8 cellular contexts compared by ENCODE assay signal in genomic region chr9:78235771-78236510, GRCh38. TPM values are rescaled to one million over a fixed set of nuclear protein-coding genes. Genes with fewer than 3 reads are reported as not detected.
DNase-seq lines count a peak whose midpoint lies in the region; ATAC-seq and TF ChIP-seq lines count a peak whose summit lies in the region.

A gene with protein sequence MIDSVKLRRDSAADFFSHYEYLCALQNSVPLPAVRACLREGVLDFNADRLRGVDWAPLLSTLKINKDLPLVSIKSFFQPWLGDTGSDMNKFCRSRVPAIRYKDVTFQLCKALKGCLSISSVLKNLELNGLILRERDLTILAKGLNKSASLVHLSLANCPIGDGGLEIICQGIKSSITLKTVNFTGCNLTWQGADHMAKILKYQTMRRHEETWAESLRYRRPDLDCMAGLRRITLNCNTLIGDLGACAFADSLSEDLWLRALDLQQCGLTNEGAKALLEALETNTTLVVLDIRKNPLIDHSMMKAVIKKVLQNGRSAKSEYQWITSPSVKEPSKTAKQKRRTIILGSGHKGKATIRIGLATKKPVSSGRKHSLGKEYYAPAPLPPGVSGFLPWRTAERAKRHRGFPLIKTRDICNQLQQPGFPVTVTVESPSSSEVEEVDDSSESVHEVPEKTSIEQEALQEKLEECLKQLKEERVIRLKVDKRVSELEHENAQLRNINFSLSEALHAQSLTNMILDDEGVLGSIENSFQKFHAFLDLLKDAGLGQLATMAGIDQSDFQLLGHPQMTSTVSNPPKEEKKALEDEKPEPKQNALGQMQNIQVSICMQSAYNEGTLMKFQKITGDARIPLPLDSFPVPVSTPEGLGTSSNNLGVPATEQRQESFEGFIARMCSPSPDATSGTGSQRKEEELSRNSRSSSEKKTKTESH (plus strand): TSS chr9:78236075. CDS start chr9:78236351, 276 bp downstream.

- H2BK120ac ChIP-seq in IMR-90 (ENCODE audit: low read depth, low read length), result peak within 1 kb of the TSS; percentile 58; the same call in 1 of the 2 replicates

- peak within 1 kb of the TSS; percentile 98 for H2AFZ ChIP-seq in IMR-90 (replicated peaks; ENCODE audit: low read length, poor library complexity)

- H3K9ac ChIP-seq in IMR-90 (ENCODE audit: low read depth, low read length) (peak within 1 kb of the TSS; percentile 74), mucosa of rectum (ENCODE audit: low read depth in 1 of 2, low read length in 2 of 2) (peak within 1 kb of the TSS; percentile 83 to 86)

- H3K18ac ChIP-seq in IMR-90 (ENCODE audit: low read depth, low read length), result peak within 1 kb of the TSS; percentile 35

- no peaks in the 10 kb centered on the region for H3K36me3 ChIP-seq in IMR-90 (ENCODE audit: control insufficient read depth, insufficient read depth, low read length)
- H3K36me3 ChIP-seq in mucosa of rectum (ENCODE audit: control insufficient read depth in 2 of 2, insufficient read depth in 2 of 2, low read length in 2 of 2), result no peaks in the 10 kb centered on the region

- peaks cover 6 to 16% of the 10 kb centered on the region in 2 experiments; a peak in 2 of 4 replicates for H3K79me1 ChIP-seq in IMR-90 (ENCODE audit: low read depth in 1 of 2, low read length in 2 of 2)

- H3K4ac ChIP-seq in IMR-90 (ENCODE audit: low read depth, low read length), result peak within 1 kb of the TSS; percentile 78

- H3K4me1 ChIP-seq in IMR-90 (ENCODE audit: control insufficient read depth, insufficient read depth, low read length) (peaks cover 5% of the 10 kb centered on the region; the same call in 1 of the 2 replicates), mucosa of rectum (ENCODE audit: control insufficient read depth in 2 of 2, insufficient read depth in 2 of 2, low read length in 2 of 2) (peaks cover 0 to 4% of the 10 kb centered on the region in 2 donors)

- H3K4me3 ChIP-seq in IMR-90 (ENCODE audit: insufficient read depth, low read depth, low read length), result peak within 1 kb of the TSS; percentile 90
- H3K4me3 ChIP-seq in mucosa of rectum (ENCODE audit: low read length in 2 of 2), result peak within 1 kb of the TSS; percentile 91 to 92

- peak within 1 kb of the TSS; percentile 21; the same call in 1 of the 2 replicates for H2AK5ac ChIP-seq in IMR-90 (ENCODE audit: low read depth, low read length)

- TF ChIP-seq POLR2A in IMR-90 (IDR thresholded peaks at IDR 0.05; ENCODE audit: low read depth, low read length), result peak; percentile 51; the same call in 1 of the 2 replicates
- peak; percentile 78 for TF ChIP-seq POLR2A in erythroblast (IDR thresholded peaks at IDR 0.05; ENCODE audit: low read length)

- peak within 1 kb of the TSS; percentile 69 for H4K5ac ChIP-seq in IMR-90 (ENCODE audit: low read depth, low read length)

- peak; percentile 86 for DNase-seq in DMS153 treated with DMSO at 0.1 percent for 48 hours (lab: John Stamatoyannopoulos, UW; ENCODE audit: unreplicated experiment)
- peak; percentile 92 for DNase-seq in IMR-90
- peak; percentile 88 for DNase-seq in activated T-cell treated with anti-CD3 and anti-CD28 coated beads, Interleukin-2, amount 50 U/mL, for 1 hour
- DNase-seq in erythroblast (lab: John Stamatoyannopoulos, UW), result peak; percentile 95
- DNase-seq in stimulated activated CD8-positive, alpha-beta memory T cell treated with anti-CD3 and anti-CD28 coated beads, Interleukin-4, amount 100 ng/mL, for 4 hours (ENCODE audit: low read depth in 2 of 2, low spot score in 1 of 2), result peak; percentile 62 to 75

- 0% methylated on average over 36 of the region's 86 CpGs; no CpG with 5 or more reads in 1 of the 2 experiments for WGBS in IMR-90 (ENCODE audit: extremely low coverage in 2 of 2, insufficient read length in 1 of 2), 2 experiments

- H3K9me1 ChIP-seq in IMR-90 (ENCODE audit: insufficient read depth, low read length), result no peaks in the 10 kb centered on the region

- peak within 1 kb of the TSS; percentile 90 for H3K14ac ChIP-seq in IMR-90 (replicated peaks; ENCODE audit: low read depth, low read length)

- H3K4me2 ChIP-seq in IMR-90 (ENCODE audit: low read depth, low read length), result peak within 1 kb of the TSS; percentile 98

- H4K8ac ChIP-seq in IMR-90 (ENCODE audit: low read depth in 2 of 2, low read length in 2 of 2), result peak within 1 kb of the TSS; percentile 9 to 83; a peak in 3 of 4 replicates

- ATAC-seq in GM21529 (IDR thresholded peaks at IDR 0.05; ENCODE audit: unreplicated experiment), result peak; percentile 98
- peak; percentile 96 for ATAC-seq in IMR-90 (ENCODE audit: low read depth)

- H4K91ac ChIP-seq in IMR-90 (ENCODE audit: insufficient read depth, low read depth, low read length), result peak within 1 kb of the TSS; percentile 52; the same call in 1 of the 2 replicates

- no peak within 1 kb of the TSS for H2BK15ac ChIP-seq in IMR-90 (ENCODE audit: low read depth, low read length)

- peak within 1 kb of the TSS; percentile 56 for H2BK5ac ChIP-seq in IMR-90 (ENCODE audit: low read depth, low read length, poor library complexity, severe bottlenecking)

- CTCF ChIA-PET in IMR-90 (lab: Yijun Ruan, JAX), result interaction anchor here (1.1 kb wide), 1 partner anchor 22 kb away, joined by 3 read pairs; no protein-coding TSS in a partner anchor

- no peaks in the 10 kb centered on the region for H3K27me3 ChIP-seq in IMR-90 (ENCODE audit: control insufficient read depth, insufficient read depth, low read length)
- H3K27me3 ChIP-seq in mucosa of rectum (ENCODE audit: control insufficient read depth in 2 of 2, insufficient read depth in 2 of 2, low read length in 2 of 2), result no peaks in the 10 kb centered on the region

- TF ChIP-seq CTCF in IMR-90 (conservative IDR thresholded peaks at IDR 0.05; ENCODE audit: low read depth, low read length), result no peak

- intact Hi-C loops in IMR-90 (cut with micrococcal nuclease), result loop anchor here (2.0 to 10.0 kb wide), 4 partner anchors 61 to 781 kb away; partner anchors contain the start of gene PSAT1

- H3K9me3 ChIP-seq in IMR-90 (ENCODE audit: control insufficient read depth, insufficient read depth, low read length) (no peaks in the 10 kb centered on the region), mucosa of rectum (ENCODE audit: control insufficient read depth in 2 of 2, low read length in 2 of 2) (no peaks in the 10 kb centered on the region)

- no peaks in the 10 kb centered on the region for H4K20me1 ChIP-seq in IMR-90 (ENCODE audit: insufficient read depth, low read length)

- H3K56ac ChIP-seq in IMR-90 (ENCODE audit: extremely low read depth, insufficient read depth, low read length), result peak within 1 kb of the TSS; percentile 40; the same call in 1 of the 2 replicates

- dilution Hi-C loops in IMR-90 (cut with HindIII; ENCODE audit: low sequenced_read_pairs, unreplicated experiment), result no loop called here

- in situ Hi-C loops in IMR-90 (cut with MboI; ENCODE audit: low sequenced_read_pairs), result no loop called here

- H3K27ac ChIP-seq in IMR-90 (ENCODE audit: insufficient read depth, low read length), result peak within 1 kb of the TSS; percentile 71
- H3K27ac ChIP-seq in mucosa of rectum (ENCODE audit: low read depth in 2 of 2, low read length in 2 of 2), result peak within 1 kb of the TSS; percentile 77 to 79

- no TSS peak for BruUV-seq in IMR-90 (replicated peaks; lab: Mats Ljungman, UMichigan)

- POLR2A ChIA-PET in IMR-90 (lab: Charles Lee; ENCODE audit: unreplicated experiment), result no interaction called here

- peak within 1 kb of the TSS; percentile 68 for H2AK9ac ChIP-seq in IMR-90 (replicated peaks; ENCODE audit: low read depth, low read length, poor library complexity)

- H2BK20ac ChIP-seq in IMR-90 (ENCODE audit: low read depth, low read length), result no peak within 1 kb of the TSS

- TF ChIP-seq RAD21 in IMR-90 (IDR thresholded peaks at IDR 0.05; ENCODE audit: low read length), result no peak

- peak within 1 kb of the TSS; percentile 91 for H3K23ac ChIP-seq in IMR-90 (ENCODE audit: low read depth, low read length)

TF ChIP-seq in IMR-90, 13 proteins besides CTCF, POLR2A, EP300 and RAD21:
- no peak for TF ChIP-seq NFE2L2 (IDR thresholded peaks at IDR 0.05; ENCODE audit: low read depth, low read length)
- peak; percentile 84; the same call in 1 of the 2 replicates for TF ChIP-seq MXI1 (IDR thresholded peaks at IDR 0.05; ENCODE audit: borderline replicate concordance, low read depth, low read length)
- peak; percentile 48; the same call in 1 of the 2 replicates for TF ChIP-seq MAZ (IDR thresholded peaks at IDR 0.05; ENCODE audit: borderline replicate concordance, low read depth, low read length)
- no peak for TF ChIP-seq CHD1 (IDR thresholded peaks at IDR 0.05; ENCODE audit: low read depth, low read length)

TF ChIP-seq in PFSK-1, 5 proteins besides CTCF, POLR2A, EP300 and RAD21 (continues in another document):
- TF ChIP-seq FOXP2 (optimal IDR thresholded peaks at IDR 0.05; ENCODE audit: borderline replicate concordance, extremely low read depth, extremely low read length, insufficient read depth), result peak; percentile 73
- peak; percentile 94 for TF ChIP-seq POLR2AphosphoS5 (IDR thresholded peaks at IDR 0.05; ENCODE audit: low read depth, low read length)
- TF ChIP-seq TAF1 (IDR thresholded peaks at IDR 0.05; ENCODE audit: borderline replicate concordance, insufficient read depth, low read length), result peak; percentile 52; the same call in 1 of the 2 replicates
- no peak for TF ChIP-seq SIN3A (IDR thresholded peaks at IDR 0.05; ENCODE audit: borderline replicate concordance, insufficient read depth, low read length)

RNA-seq across cellular contexts. Expression of the gene that starts here (rescaled TPM):
- total RNA-seq in IMR-90 (2012; rRNA removed), result 18.3 and 21.4 TPM in 2 replicates
- polyA plus RNA-seq in IMR-90 (2012; rRNA removed), result 7.9 and 9.2 TPM in 2 replicates
- polyA plus RNA-seq in IMR-90 (2012; cell fraction: cytosol; rRNA removed), result 1.7 and 2.2 TPM in 2 replicates
- 4.6 and 12.0 TPM in 2 replicates for polyA plus RNA-seq in IMR-90 (2012; cell fraction: nucleus; rRNA removed; ENCODE audit: low replicate concordance)
- polyA plus RNA-seq in PFSK-1 (2012; ENCODE audit: insufficient read length, low read depth), result 9.6 TPM

Comparison
In these comparisons a context has a peak if more than half of its experiments do, and no peak if none do; other contexts are left out.
1. Peak in every context shown above with its lines: DNase-seq, ATAC-seq, H3K4me3 ChIP-seq and H3K27ac ChIP-seq.